In the genomic region with DNA sequence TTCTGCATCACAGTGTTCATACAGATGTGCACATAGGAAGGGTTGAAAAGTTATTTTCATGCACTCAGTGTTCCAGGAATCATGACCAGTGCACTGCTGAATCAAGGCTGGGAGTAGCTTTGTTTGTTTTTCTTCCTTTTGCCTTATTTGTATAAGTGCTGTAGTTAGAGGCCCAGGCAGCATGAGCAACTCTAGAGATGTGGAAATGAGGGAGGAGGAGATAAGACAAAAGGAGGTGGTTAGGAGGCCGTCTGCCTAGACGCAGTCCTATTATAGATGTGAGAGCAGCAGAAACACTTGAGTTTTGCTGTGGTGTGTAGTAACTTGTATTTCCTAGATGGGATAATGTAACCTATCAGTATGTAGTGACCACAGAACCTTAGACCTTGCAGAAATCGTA, we compare ENCODE assay signal across 12 cellular contexts.
DNase-seq lines count a peak whose midpoint lies in the region; ATAC-seq and TF ChIP-seq lines count a peak whose summit lies in the region.
"Had no signal": no experiment of that assay in that cellular context is flagged by ENCODE, and none has a peak within 500 bp of the region (broad histone marks: within the 10 kb centered on the region; RNA-seq: fewer than 3 reads in every experiment).

No MANE protein-coding gene starts in this region.

- no peaks in the 10 kb centered on the region for H3K27me3 ChIP-seq in lung (ENCODE audit: control insufficient read depth, insufficient read depth)

- 63 to 72% methylated on average over 3 of the region's 3 CpGs for WGBS in lung, 2 donors

- H3K27ac Mint-ChIP-seq in endothelial cell (ENCODE audit: unreplicated experiment) (peak overlapping the region; percentile 21), type B pancreatic cell (no peak overlapping the region)
- H3K27ac Mint-ChIP-seq: activated CD8-positive, alpha-beta T cell treated with anti-CD3 and anti-CD28 coated beads, Interleukin-2, amount 10 ng/mL, durations not matched to agents 7 days and 5 days; brain; CD4-positive, CD25-positive, alpha-beta regulatory T cell had no signal

- no peaks in the 10 kb centered on the region for H3K9me3 Mint-ChIP-seq in endothelial cell (ENCODE audit: unreplicated experiment)
- peaks cover 13% of the 10 kb centered on the region for H3K9me3 Mint-ChIP-seq in type B pancreatic cell
- H3K9me3 Mint-ChIP-seq: brain had no signal

- DNase-seq in AG09309 (ENCODE audit: low read depth) = peak; percentile 84
- peak; percentile 40 for DNase-seq in NCI-H2227 (lab: John Stamatoyannopoulos, UW; ENCODE audit: unreplicated experiment)
- DNase-seq in endothelial cell (ENCODE audit: low spot score) = no peak
- no peak for DNase-seq in lung (ENCODE audit: low spot score)
- DNase-seq in stimulated activated CD4-positive, alpha-beta T cell treated with anti-CD3 and anti-CD28 coated beads, Interleukin-4, amount 100 ng/mL, for 24 hours = no peak
- DNase-seq in islet precursor cell = no peak
- no peak for DNase-seq in effector CD8-positive, alpha-beta T cell (lab: John Stamatoyannopoulos, UW)
- DNase-seq in type B pancreatic cell (ENCODE audit: extremely low spot score, unreplicated experiment) = no peak
- DNase-seq: activated CD8-positive, alpha-beta T cell treated with anti-CD3 and anti-CD28 coated beads, Interleukin-2, amount 10 ng/mL, durations not matched to agents 7 days and 5 days; CD4-positive, CD25-positive, alpha-beta regulatory T cell; PC-9 had no signal

- no peak overlapping the region for H3K4me3 Mint-ChIP-seq in endothelial cell (ENCODE audit: unreplicated experiment)
- H3K4me3 Mint-ChIP-seq in type B pancreatic cell = no peak overlapping the region
- H3K4me3 Mint-ChIP-seq: activated CD8-positive, alpha-beta T cell treated with anti-CD3 and anti-CD28 coated beads, Interleukin-2, amount 10 ng/mL, durations not matched to agents 7 days and 5 days; brain; CD4-positive, CD25-positive, alpha-beta regulatory T cell had no signal

- H3K36me3 Mint-ChIP-seq in endothelial cell (ENCODE audit: low read depth, unreplicated experiment) = peaks cover 32% of the 10 kb centered on the region
- peaks cover 7% of the 10 kb centered on the region for H3K36me3 Mint-ChIP-seq in type B pancreatic cell
- H3K36me3 Mint-ChIP-seq: CD4-positive, CD25-positive, alpha-beta regulatory T cell had no signal

- no peaks in the 10 kb centered on the region for H3K36me3 ChIP-seq in lung (ENCODE audit: control insufficient read depth in 2 of 2, insufficient read depth in 2 of 2, low read length in 2 of 2)

- peaks cover 8 to 17% of the 10 kb centered on the region in 2 donors for H3K4me1 ChIP-seq in lung (ENCODE audit: control insufficient read depth in 2 of 2, insufficient read depth in 2 of 2, low read length in 2 of 2)

- no peak overlapping the region for H3K4me3 ChIP-seq in AG09309 (ENCODE audit: control insufficient read depth, low read depth, low read length)
- no peak overlapping the region for H3K4me3 ChIP-seq in lung
- H3K4me3 ChIP-seq: PC-9 had no signal

- TF ChIP-seq CTCF in AG09309 (IDR thresholded peaks at IDR 0.05; ENCODE audit: control insufficient read depth, insufficient read depth, low read depth, low read length, missing control alignments) (no peak), endothelial cell (IDR thresholded peaks at IDR 0.05; ENCODE audit: unreplicated experiment) (no peak), lung (IDR thresholded peaks at IDR 0.05; ENCODE audit: control extremely low read depth, extremely low read depth) (no peak), type B pancreatic cell (conservative IDR thresholded peaks at IDR 0.05) (no peak)

- H3K27me3 Mint-ChIP-seq in endothelial cell (ENCODE audit: unreplicated experiment) (peaks cover 4% of the 10 kb centered on the region), type B pancreatic cell (no peaks in the 10 kb centered on the region)
- H3K27me3 Mint-ChIP-seq: brain; CD4-positive, CD25-positive, alpha-beta regulatory T cell had no signal

- peaks cover 55% of the 10 kb centered on the region for H3K4me1 Mint-ChIP-seq in endothelial cell (ENCODE audit: unreplicated experiment)
- H3K4me1 Mint-ChIP-seq in type B pancreatic cell (ENCODE audit: unreplicated experiment) = peaks cover 42% of the 10 kb centered on the region

- H3K9me3 ChIP-seq in lung (ENCODE audit: control insufficient read depth in 2 of 2, insufficient read depth in 1 of 2, low read length in 1 of 2) = no peaks in the 10 kb centered on the region

- ATAC-seq in lung (ENCODE audit: insufficient read depth, low FRiP score) = peak; percentile 13
- ATAC-seq: activated CD8-positive, alpha-beta T cell treated with anti-CD3 and anti-CD28 coated beads, Interleukin-2, amount 10 ng/mL, durations not matched to agents 7 days and 5 days had no signal

- no peak overlapping the region for H3K27ac ChIP-seq in lung (ENCODE audit: low read depth in 1 of 2, low read length in 1 of 2)
- H3K27ac ChIP-seq: PC-9 had no signal

Comparison
In these comparisons a context has a peak if more than half of its experiments do, and no peak if none do; other contexts are left out.
1. DNase-seq: peak in AG09309 (single experiment) and NCI-H2227 (single experiment); none in endothelial cell (single experiment), lung (single experiment), stimulated activated CD4-positive, alpha-beta T cell treated with anti-CD3 and anti-CD28 coated beads, Interleukin-4, amount 100 ng/mL, for 24 hours (single experiment), islet precursor cell (single experiment), effector CD8-positive, alpha-beta T cell (single experiment) and type B pancreatic cell (single experiment).